2 cellular contexts compared by ENCODE assay signal in the genomic region with DNA sequence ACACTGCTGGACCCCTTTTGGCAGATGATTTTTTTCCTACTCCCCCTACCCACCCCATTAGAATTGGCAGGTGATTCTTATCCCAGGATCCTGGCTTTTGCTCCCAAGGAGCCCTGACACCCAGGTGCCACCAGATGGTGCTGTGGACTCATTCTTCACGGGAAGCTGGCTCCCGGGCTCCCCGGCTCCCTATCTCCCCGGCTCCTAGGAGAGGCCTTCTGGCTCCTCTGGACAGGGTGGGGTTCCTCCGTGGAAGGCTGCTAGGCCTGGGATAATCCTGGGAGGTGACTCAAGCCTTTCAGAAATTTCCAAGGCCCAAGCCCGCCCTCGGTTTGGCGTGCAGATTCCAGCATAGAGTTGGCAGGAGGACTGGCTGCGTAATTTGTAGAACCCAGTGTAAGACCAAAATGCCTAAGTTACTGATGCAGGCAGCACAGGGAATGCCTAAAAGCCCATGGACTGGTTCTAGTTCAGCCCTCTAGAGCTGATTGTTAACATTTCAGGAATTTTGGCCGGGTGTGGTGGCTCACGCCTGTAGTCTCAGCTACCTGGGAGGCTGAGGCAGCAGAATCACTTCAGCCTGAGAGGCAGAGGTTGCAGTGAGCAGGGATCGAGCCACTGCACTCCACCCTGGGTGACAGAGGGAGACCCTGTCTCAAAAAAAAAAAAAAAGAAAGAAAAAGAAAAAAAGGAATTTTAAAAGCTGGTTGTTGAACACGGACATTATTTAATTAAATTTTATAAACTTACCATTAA.
TF ChIP-seq lines count a peak whose summit lies in the region.

No MANE protein-coding gene starts in this region.

TF ChIP-seq in HEK293, 187 proteins besides CTCF, POLR2A, EP300 and RAD21 (continues in another document):
- TF ChIP-seq ZNF654 (tag by site-specific recombination; IDR thresholded peaks at IDR 0.05; ENCODE audit: low read depth), result peak; percentile 93
- no peak for TF ChIP-seq ZNF324 (tag by site-specific recombination; IDR thresholded peaks at IDR 0.05)
- no peak for TF ChIP-seq ZNF24 (tag by site-specific recombination; IDR thresholded peaks at IDR 0.05)
- TF ChIP-seq ZNF747 (tag by site-specific recombination; IDR thresholded peaks at IDR 0.05), result no peak
- TF ChIP-seq ZNF624 (tag by site-specific recombination; IDR thresholded peaks at IDR 0.05), result no peak
- TF ChIP-seq, protein P1, sequence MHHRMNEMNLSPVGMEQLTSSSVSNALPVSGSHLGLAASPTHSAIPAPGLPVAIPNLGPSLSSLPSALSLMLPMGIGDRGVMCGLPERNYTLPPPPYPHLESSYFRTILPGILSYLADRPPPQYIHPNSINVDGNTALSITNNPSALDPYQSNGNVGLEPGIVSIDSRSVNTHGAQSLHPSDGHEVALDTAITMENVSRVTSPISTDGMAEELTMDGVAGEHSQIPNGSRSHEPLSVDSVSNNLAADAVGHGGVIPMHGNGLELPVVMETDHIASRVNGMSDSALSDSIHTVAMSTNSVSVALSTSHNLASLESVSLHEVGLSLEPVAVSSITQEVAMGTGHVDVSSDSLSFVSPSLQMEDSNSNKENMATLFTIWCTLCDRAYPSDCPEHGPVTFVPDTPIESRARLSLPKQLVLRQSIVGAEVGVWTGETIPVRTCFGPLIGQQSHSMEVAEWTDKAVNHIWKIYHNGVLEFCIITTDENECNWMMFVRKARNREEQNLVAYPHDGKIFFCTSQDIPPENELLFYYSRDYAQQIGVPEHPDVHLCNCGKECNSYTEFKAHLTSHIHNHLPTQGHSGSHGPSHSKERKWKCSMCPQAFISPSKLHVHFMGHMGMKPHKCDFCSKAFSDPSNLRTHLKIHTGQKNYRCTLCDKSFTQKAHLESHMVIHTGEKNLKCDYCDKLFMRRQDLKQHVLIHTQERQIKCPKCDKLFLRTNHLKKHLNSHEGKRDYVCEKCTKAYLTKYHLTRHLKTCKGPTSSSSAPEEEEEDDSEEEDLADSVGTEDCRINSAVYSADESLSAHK (tag by site-specific recombination; IDR thresholded peaks at IDR 0.05), result no peak
- TF ChIP-seq ZNF530 (tag by site-specific recombination; IDR thresholded peaks at IDR 0.05; ENCODE audit: low read depth), result no peak
- TF ChIP-seq, protein P2, sequence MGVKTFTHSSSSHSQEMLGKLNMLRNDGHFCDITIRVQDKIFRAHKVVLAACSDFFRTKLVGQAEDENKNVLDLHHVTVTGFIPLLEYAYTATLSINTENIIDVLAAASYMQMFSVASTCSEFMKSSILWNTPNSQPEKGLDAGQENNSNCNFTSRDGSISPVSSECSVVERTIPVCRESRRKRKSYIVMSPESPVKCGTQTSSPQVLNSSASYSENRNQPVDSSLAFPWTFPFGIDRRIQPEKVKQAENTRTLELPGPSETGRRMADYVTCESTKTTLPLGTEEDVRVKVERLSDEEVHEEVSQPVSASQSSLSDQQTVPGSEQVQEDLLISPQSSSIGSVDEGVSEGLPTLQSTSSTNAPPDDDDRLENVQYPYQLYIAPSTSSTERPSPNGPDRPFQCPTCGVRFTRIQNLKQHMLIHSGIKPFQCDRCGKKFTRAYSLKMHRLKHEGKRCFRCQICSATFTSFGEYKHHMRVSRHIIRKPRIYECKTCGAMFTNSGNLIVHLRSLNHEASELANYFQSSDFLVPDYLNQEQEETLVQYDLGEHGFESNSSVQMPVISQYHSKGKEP (tag by site-specific recombination; IDR thresholded peaks at IDR 0.05), result 0 out of 2 replicates have a peak, but pooled peaks have one; percentile 20
- TF ChIP-seq, protein P3, sequence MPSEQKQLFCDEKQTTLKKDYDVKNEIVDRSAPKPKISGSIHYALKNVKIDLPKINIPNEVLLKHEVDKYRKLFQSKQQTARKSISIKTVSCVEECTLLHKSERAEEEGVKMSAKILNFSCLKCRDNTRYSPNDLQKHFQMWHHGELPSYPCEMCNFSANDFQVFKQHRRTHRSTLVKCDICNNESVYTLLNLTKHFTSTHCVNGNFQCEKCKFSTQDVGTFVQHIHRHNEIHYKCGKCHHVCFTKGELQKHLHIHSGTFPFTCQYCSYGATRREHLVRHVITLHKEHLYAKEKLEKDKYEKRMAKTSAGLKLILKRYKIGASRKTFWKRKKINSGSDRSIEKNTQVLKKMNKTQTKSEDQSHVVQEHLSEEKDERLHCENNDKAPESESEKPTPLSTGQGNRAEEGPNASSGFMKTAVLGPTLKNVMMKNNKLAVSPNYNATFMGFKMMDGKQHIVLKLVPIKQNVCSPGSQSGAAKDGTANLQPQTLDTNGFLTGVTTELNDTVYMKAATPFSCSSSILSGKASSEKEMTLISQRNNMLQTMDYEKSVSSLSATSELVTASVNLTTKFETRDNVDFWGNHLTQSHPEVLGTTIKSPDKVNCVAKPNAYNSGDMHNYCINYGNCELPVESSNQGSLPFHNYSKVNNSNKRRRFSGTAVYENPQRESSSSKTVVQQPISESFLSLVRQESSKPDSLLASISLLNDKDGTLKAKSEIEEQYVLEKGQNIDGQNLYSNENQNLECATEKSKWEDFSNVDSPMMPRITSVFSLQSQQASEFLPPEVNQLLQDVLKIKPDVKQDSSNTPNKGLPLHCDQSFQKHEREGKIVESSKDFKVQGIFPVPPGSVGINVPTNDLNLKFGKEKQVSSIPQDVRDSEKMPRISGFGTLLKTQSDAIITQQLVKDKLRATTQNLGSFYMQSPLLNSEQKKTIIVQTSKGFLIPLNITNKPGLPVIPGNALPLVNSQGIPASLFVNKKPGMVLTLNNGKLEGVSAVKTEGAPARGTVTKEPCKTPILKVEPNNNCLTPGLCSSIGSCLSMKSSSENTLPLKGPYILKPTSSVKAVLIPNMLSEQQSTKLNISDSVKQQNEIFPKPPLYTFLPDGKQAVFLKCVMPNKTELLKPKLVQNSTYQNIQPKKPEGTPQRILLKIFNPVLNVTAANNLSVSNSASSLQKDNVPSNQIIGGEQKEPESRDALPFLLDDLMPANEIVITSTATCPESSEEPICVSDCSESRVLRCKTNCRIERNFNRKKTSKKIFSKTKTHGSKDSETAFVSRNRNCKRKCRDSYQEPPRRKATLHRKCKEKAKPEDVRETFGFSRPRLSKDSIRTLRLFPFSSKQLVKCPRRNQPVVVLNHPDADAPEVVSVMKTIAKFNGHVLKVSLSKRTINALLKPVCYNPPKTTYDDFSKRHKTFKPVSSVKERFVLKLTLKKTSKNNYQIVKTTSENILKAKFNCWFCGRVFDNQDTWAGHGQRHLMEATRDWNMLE (tag by site-specific recombination; conservative IDR thresholded peaks at IDR 0.05; ENCODE audit: low read depth), result no peak
- no peak for TF ChIP-seq ZNF10 (tag by site-specific recombination; IDR thresholded peaks at IDR 0.05)
- no peak for TF ChIP-seq ZNF248 (tag by site-specific recombination; IDR thresholded peaks at IDR 0.05)
- TF ChIP-seq MEIS1 (CRISPR knock-in tag; IDR thresholded peaks at IDR 0.05; ENCODE audit: borderline replicate concordance), result no peak
- TF ChIP-seq YY2 (tag by site-specific recombination; IDR thresholded peaks at IDR 0.05), result no peak
- no peak for TF ChIP-seq ZEB2 (tag by site-specific recombination; IDR thresholded peaks at IDR 0.05)
- TF ChIP-seq ZNF660 (tag by site-specific recombination; IDR thresholded peaks at IDR 0.05), result 0 out of 2 replicates have a peak, but pooled peaks have one; percentile 54
- TF ChIP-seq GLIS1 (tag by site-specific recombination; IDR thresholded peaks at IDR 0.05), result 0 out of 2 replicates have a peak, but pooled peaks have one; percentile 19
- no peak for TF ChIP-seq ZFP69B (tag by site-specific recombination; IDR thresholded peaks at IDR 0.05)
- peak; percentile 40 for TF ChIP-seq ZBTB8A (tag by site-specific recombination; IDR thresholded peaks at IDR 0.05)
- peak; percentile 97 for TF ChIP-seq ZNF335 (tag by site-specific recombination; conservative IDR thresholded peaks at IDR 0.05)
- TF ChIP-seq ZBTB17 (tag by site-specific recombination; IDR thresholded peaks at IDR 0.05), result peak; percentile 51
- peak; percentile 87 for TF ChIP-seq IKZF3 (tag by site-specific recombination; IDR thresholded peaks at IDR 0.05)
- no peak for TF ChIP-seq ZBTB48 (tag by site-specific recombination; IDR thresholded peaks at IDR 0.05)

TF ChIP-seq in endothelial cell of umbilical vein, 7 proteins besides CTCF, POLR2A, EP300 and RAD21:
- TF ChIP-seq MYC (IDR thresholded peaks at IDR 0.05; ENCODE audit: low read depth, low read length), result no peak
- TF ChIP-seq POLR2AphosphoS5 (IDR thresholded peaks at IDR 0.05; ENCODE audit: insufficient read depth, low read depth, low read length), result no peak
- TF ChIP-seq, protein P4, sequence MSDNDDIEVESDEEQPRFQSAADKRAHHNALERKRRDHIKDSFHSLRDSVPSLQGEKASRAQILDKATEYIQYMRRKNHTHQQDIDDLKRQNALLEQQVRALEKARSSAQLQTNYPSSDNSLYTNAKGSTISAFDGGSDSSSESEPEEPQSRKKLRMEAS (IDR thresholded peaks at IDR 0.05; ENCODE audit: insufficient read depth, insufficient read length), result no peak
